ENCODE assay signal across 18 cellular contexts in the genomic region with DNA sequence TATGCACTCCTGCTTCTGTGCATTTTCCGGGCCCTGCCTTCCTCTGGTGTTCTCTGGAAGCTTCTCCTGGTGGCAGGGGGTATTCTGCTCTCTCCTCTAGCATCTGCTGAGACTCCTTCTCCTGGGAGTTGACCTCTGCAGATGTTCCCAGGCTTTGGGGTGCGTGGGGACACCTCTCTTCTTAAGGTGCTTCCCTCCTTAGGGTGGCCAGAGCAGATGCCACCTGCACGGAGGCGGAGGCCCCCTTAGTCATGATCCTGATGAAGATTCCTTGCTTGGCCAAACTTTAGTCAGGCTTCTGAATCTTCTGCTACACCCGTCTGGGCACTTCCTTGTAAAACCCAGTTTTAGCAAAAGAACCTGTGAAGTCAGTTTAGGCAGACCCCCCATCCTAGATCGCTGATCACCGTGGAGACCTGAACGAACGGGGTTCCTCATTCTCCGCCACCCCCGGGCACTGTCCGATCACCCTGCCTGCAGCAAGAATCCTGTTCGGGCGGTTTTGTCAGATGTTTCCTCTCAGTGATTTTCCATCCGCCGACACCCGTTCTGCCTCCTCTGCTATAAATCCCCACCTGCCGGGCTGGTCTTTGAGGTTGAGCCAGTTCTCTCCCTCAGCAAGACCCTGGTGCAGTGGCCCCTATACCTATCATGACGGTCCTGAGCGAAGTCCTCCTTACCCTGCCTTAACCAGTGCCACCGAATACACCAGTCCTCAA.
DNase-seq lines count a peak whose midpoint lies in the region; ATAC-seq, FAIRE-seq and TF ChIP-seq lines count a peak whose summit lies in the region.
"Had no signal": no experiment of that assay in that cellular context is flagged by ENCODE, and none has a peak within 500 bp of the region (broad histone marks: within the 10 kb centered on the region; RNA-seq: fewer than 3 reads in every experiment).

No MANE protein-coding gene starts in this region.

- H3K4me2 ChIP-seq in Karpas-422 (ENCODE audit: low read depth, low read length, poor library complexity, severe bottlenecking) = no peak overlapping the region

- H3K36me3 ChIP-seq in pancreas (no peaks in the 10 kb centered on the region), Karpas-422 (ENCODE audit: insufficient read depth, low read length) (no peaks in the 10 kb centered on the region)
- H3K36me3 ChIP-seq: HAP-1, SJSA1, thoracic aorta had no signal

- H3K4me1 ChIP-seq in pancreas (peaks cover 5 to 16% (median 14%) of the 10 kb centered on the region in 3 donors), Karpas-422 (ENCODE audit: low read length) (no peaks in the 10 kb centered on the region)
- H3K4me1 ChIP-seq: HAP-1, SJSA1 had no signal

- WGBS in pancreas, 2 donors = 29 to 38% methylated on average over 21 of the region's 21 CpGs

- H3K79me2 ChIP-seq in Karpas-422 (ENCODE audit: low read length) = no peaks in the 10 kb centered on the region

- peak in 1 of 4 donors; percentile 15 for ATAC-seq in pancreas
- ATAC-seq in GM21529 (IDR thresholded peaks at IDR 0.05; ENCODE audit: unreplicated experiment) = no peak
- ATAC-seq in HG02610 (IDR thresholded peaks at IDR 0.05; ENCODE audit: unreplicated experiment) = no peak
- ATAC-seq: GM12878 had no signal

- intact Hi-C loops in pancreas (cut with DNase I) = no loop called here

- no peak for TF ChIP-seq CTCF in epithelial cell of esophagus (IDR thresholded peaks at IDR 0.05; ENCODE audit: insufficient read depth, low read depth, low read length, missing control alignments)
- no peak for TF ChIP-seq CTCF in pancreas (IDR thresholded peaks at IDR 0.05)

- H3K27ac ChIP-seq in pancreas (peak overlapping the region in 3 of 4 donors; percentile 3 to 90 (median 74)), Karpas-422 (ENCODE audit: low read length) (no peak overlapping the region)
- H3K27ac ChIP-seq: HL-60, SJSA1, thoracic aorta had no signal

- H3K4me3 ChIP-seq in epithelial cell of esophagus (ENCODE audit: low read length) = no peak overlapping the region
- H3K4me3 ChIP-seq in pancreas = no peak overlapping the region
- H3K4me3 ChIP-seq in Karpas-422 (ENCODE audit: low read length) = no peak overlapping the region
- H3K4me3 ChIP-seq: GM12878, HAP-1, SJSA1, thoracic aorta had no signal

- no peak overlapping the region for H2AFZ ChIP-seq in Karpas-422 (ENCODE audit: low read length)

- FAIRE-seq in pancreas (lab: Jason Lieb, UNC) = no peak
- FAIRE-seq: astrocyte, GM12878, TTC549 had no signal

- DNase-seq in ELF-1 (ENCODE audit: low read depth, low spot score) (peak; percentile 86), NCI-H510A (lab: John Stamatoyannopoulos, UW) (peak; percentile 63), epithelial cell of esophagus (ENCODE audit: low read depth) (peak; percentile 81), pancreas (peak in 3 of 6 donors; percentile 48 to 54 (median 52)), AG08395 (ENCODE audit: low spot score) (no peak), Karpas-422 (no peak)
- DNase-seq: activated CD4-positive, alpha-beta memory T cell treated with anti-CD3 and anti-CD28 coated beads, Interleukin-2, amount 10 ng/mL, durations not matched to agents 7 days and 5 days; foreskin fibroblast; NCI-H2029 treated with DMSO at 0.1 percent for 48 hours had no signal

- no peaks in the 10 kb centered on the region for H3K27me3 ChIP-seq in pancreas
- no peaks in the 10 kb centered on the region for H3K27me3 ChIP-seq in Karpas-422 (ENCODE audit: low read length)
- H3K27me3 ChIP-seq: SJSA1 had no signal

- H3K9me3 ChIP-seq in pancreas (no peaks in the 10 kb centered on the region), Karpas-422 (ENCODE audit: low read length) (no peaks in the 10 kb centered on the region)
- H3K9me3 ChIP-seq: HAP-1, SJSA1, thoracic aorta had no signal

- H3K9me2 ChIP-seq in Karpas-422 (replicated peaks; ENCODE audit: insufficient read depth, low read length) = no peaks in the 10 kb centered on the region

- no peaks in the 10 kb centered on the region for H4K20me1 ChIP-seq in Karpas-422 (ENCODE audit: insufficient read depth, low read depth, low read length)

- H3K9ac ChIP-seq in Karpas-422 (ENCODE audit: low read length) = no peak overlapping the region

Comparison
In these comparisons a context has a peak if more than half of its experiments do, and no peak if none do; other contexts are left out.
1. DNase-seq: peak in ELF-1 (single experiment), NCI-H510A (single experiment) and epithelial cell of esophagus (single experiment); none in AG08395 (single experiment) and Karpas-422 (single experiment).